ENCODE assay signal across 18 cellular contexts in the genomic region with DNA sequence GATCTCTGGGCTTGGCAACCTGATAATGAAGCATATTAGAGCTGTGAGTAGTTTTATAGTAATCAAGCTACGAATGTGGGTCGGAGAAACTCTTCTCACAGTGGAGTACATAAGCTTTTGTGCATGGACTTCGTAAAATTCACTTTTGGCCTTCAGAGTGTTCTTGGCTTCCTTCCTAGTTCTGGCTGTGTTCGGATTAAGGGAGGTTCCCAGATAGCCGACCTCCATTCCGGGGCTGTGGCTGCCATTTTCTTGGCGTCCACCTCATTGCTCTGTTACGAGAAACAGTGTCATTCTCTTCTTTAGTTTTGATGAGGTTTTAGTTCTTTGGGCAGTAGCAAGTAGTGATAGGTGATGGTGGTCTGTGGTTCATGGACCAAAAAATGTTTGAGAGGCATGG. TPM values are rescaled to one million over a fixed set of nuclear protein-coding genes. Genes with fewer than 3 reads are reported as not detected.
DNase-seq lines count a peak whose midpoint lies in the region; ATAC-seq and TF ChIP-seq lines count a peak whose summit lies in the region.
"Had no signal": no experiment of that assay in that cellular context is flagged by ENCODE, and none has a peak within 500 bp of the region (broad histone marks: within the 10 kb centered on the region; RNA-seq: fewer than 3 reads in every experiment).

No MANE protein-coding gene starts in this region.

- H2BK5ac ChIP-seq in mesenchymal stem cell (ENCODE audit: low read depth, low read length, poor library complexity, severe bottlenecking): no peak overlapping the region

- TF ChIP-seq EP300 in SK-N-SH (IDR thresholded peaks at IDR 0.05; ENCODE audit: borderline replicate concordance in 1 of 2, low read depth in 1 of 2, low read length in 1 of 2): no peak

- in situ Hi-C loops in brain microvascular endothelial cell (cut with HindIII; ENCODE audit: low pct_ligation_motif_present, low sequenced_read_pairs): no loop called here

- no peak overlapping the region for H3K4ac ChIP-seq in mesenchymal stem cell (ENCODE audit: low read depth in 1 of 2, low read length in 2 of 2)

- H3K27ac Mint-ChIP-seq in dendritic cell treated with granulocyte-macrophage colony-stimulating factor and Interleukin-4, amounts not matched to agents 40 ng/mL and 50 ng/mL, for 4 days: peak overlapping the region; percentile 6
- no peak overlapping the region for H3K27ac Mint-ChIP-seq in endodermal cell
- H3K27ac Mint-ChIP-seq: CD14-positive monocyte, HFFc6 had no signal

- intact Hi-C loops in dendritic cell treated with granulocyte-macrophage colony-stimulating factor and Interleukin-4, amounts not matched to agents 40 ng/mL and 50 ng/mL, for 4 days (cut with micrococcal nuclease): no loop called here
- intact Hi-C loops in heart right ventricle (cut with DNase I): no loop called here
- intact Hi-C loops in testis (cut with DNase I; ENCODE audit: low total_unique reads): no loop called here

- H3K23ac ChIP-seq in mesenchymal stem cell (ENCODE audit: low read length in 2 of 2): no peak overlapping the region

- H3K9ac ChIP-seq in mesenchymal stem cell (ENCODE audit: low read length): peak overlapping the region; percentile 7
- H3K9ac ChIP-seq in SK-N-SH: no peak overlapping the region
- H3K9ac ChIP-seq in endodermal cell (ENCODE audit: extremely low read depth, low read length, poor library complexity, severe bottlenecking): no peak overlapping the region

- no peak overlapping the region for H3K4me3 Mint-ChIP-seq in dendritic cell treated with granulocyte-macrophage colony-stimulating factor and Interleukin-4, amounts not matched to agents 40 ng/mL and 50 ng/mL, for 4 days
- no peak overlapping the region for H3K4me3 Mint-ChIP-seq in endodermal cell
- H3K4me3 Mint-ChIP-seq: CD14-positive monocyte, HFFc6 had no signal

- no peaks in the 10 kb centered on the region for H3K36me3 ChIP-seq in heart right ventricle
- H3K36me3 ChIP-seq in mesenchymal stem cell (ENCODE audit: control insufficient read depth in 1 of 2, insufficient read depth in 2 of 2, low read depth in 1 of 2, low read length in 2 of 2): no peaks in the 10 kb centered on the region
- H3K36me3 ChIP-seq in testis (ENCODE audit: low read depth, missing control alignments): no peaks in the 10 kb centered on the region
- no peaks in the 10 kb centered on the region for H3K36me3 ChIP-seq in brain microvascular endothelial cell (replicated peaks)
- peaks cover 0 to 2% of the 10 kb centered on the region in 2 experiments for H3K36me3 ChIP-seq in SK-N-SH (replicated peaks in 1 of 2; ENCODE audit: control insufficient read depth in 1 of 2, insufficient read depth in 2 of 2, low read length in 1 of 2)
- peaks cover 7% of the 10 kb centered on the region for H3K36me3 ChIP-seq in endodermal cell (ENCODE audit: control insufficient read depth, insufficient read depth, low read length)

- TF ChIP-seq CTCF in heart right ventricle (IDR thresholded peaks at IDR 0.05) (no peak), testis (IDR thresholded peaks at IDR 0.05) (no peak), brain microvascular endothelial cell (IDR thresholded peaks at IDR 0.05; ENCODE audit: low read depth, low read length, missing control alignments) (no peak), SK-N-SH (IDR thresholded peaks at IDR 0.05) (no peak), endodermal cell (conservative IDR thresholded peaks at IDR 0.05) (no peak)

- H3K18ac ChIP-seq in mesenchymal stem cell (ENCODE audit: low read depth in 1 of 2, low read length in 2 of 2): no peak overlapping the region

- TF ChIP-seq POLR2A in testis (IDR thresholded peaks at IDR 0.05): no peak

- peak overlapping the region; percentile 75 for H4K91ac ChIP-seq in mesenchymal stem cell (ENCODE audit: low read length)

- no peak for TF ChIP-seq RAD21 in SK-N-SH (IDR thresholded peaks at IDR 0.05; ENCODE audit: low read length)

- H2AFZ ChIP-seq in mesenchymal stem cell (ENCODE audit: low read depth, low read length): no peak overlapping the region
- no peak overlapping the region for H2AFZ ChIP-seq in SK-N-SH (ENCODE audit: low read depth)
- H2AFZ ChIP-seq: PC-9 had no signal

- H3K27ac ChIP-seq in heart right ventricle (peak overlapping the region in 3 of 10 donors; percentile 8 to 38 (median 17)), mesenchymal stem cell (ENCODE audit: low read length, poor library complexity, severe bottlenecking) (no peak overlapping the region), testis (peak overlapping the region; percentile 59 to 65), brain microvascular endothelial cell (no peak overlapping the region), SK-N-SH (ENCODE audit: low read depth in 2 of 2, low read length in 1 of 2) (no peak overlapping the region), endodermal cell (ENCODE audit: low read depth, low read length) (no peak overlapping the region)
- H3K27ac ChIP-seq: HL-60, PC-9 had no signal

- H3K9me3 ChIP-seq in heart right ventricle (no peaks in the 10 kb centered on the region), mesenchymal stem cell (ENCODE audit: control insufficient read depth, low read length) (no peaks in the 10 kb centered on the region), testis (no peaks in the 10 kb centered on the region), SK-N-SH (no peaks in the 10 kb centered on the region), endodermal cell (ENCODE audit: control insufficient read depth, low read length) (no peaks in the 10 kb centered on the region)

- no peak overlapping the region for H2BK12ac ChIP-seq in mesenchymal stem cell (ENCODE audit: low read length in 2 of 2)

- H3K9me3 Mint-ChIP-seq in dendritic cell treated with granulocyte-macrophage colony-stimulating factor and Interleukin-4, amounts not matched to agents 40 ng/mL and 50 ng/mL, for 4 days: no peaks in the 10 kb centered on the region
- H3K9me3 Mint-ChIP-seq in endodermal cell: no peaks in the 10 kb centered on the region
- H3K9me3 Mint-ChIP-seq: CD14-positive monocyte, HFFc6 had no signal

- H2BK120ac ChIP-seq in mesenchymal stem cell (ENCODE audit: low read depth, low read length): no peak overlapping the region

- peaks cover 97% of the 10 kb centered on the region for H3K79me2 ChIP-seq in SK-N-SH (ENCODE audit: insufficient read depth)

- no peaks in the 10 kb centered on the region for H3F3A ChIP-seq in SK-N-SH (replicated peaks; ENCODE audit: insufficient read depth)

- H4K8ac ChIP-seq in mesenchymal stem cell (ENCODE audit: low read length): peak overlapping the region; percentile 41

- peaks cover 7% of the 10 kb centered on the region for H3K36me3 Mint-ChIP-seq in dendritic cell treated with granulocyte-macrophage colony-stimulating factor and Interleukin-4, amounts not matched to agents 40 ng/mL and 50 ng/mL, for 4 days (ENCODE audit: low read depth)
- H3K36me3 Mint-ChIP-seq in endodermal cell (ENCODE audit: low read depth): peaks cover 6% of the 10 kb centered on the region

- H3K9me2 ChIP-seq in SK-N-SH: no peaks in the 10 kb centered on the region

- no peak for DNase-seq in heart right ventricle
- DNase-seq in mesenchymal stem cell: no peak
- DNase-seq in testis: peak; percentile 67
- no peak for DNase-seq in brain microvascular endothelial cell
- no peak for DNase-seq in SK-N-SH
- no peak for DNase-seq in endodermal cell
- DNase-seq: DMS 273 treated with DMSO at 0.1 percent for 48 hours, DND-41, HFFc6, IMR-90, NCI-H1436, NCI-H1930, NCI-H345, NCI-H526, PC-9 had no signal

- peaks cover 10% of the 10 kb centered on the region for H3K79me1 ChIP-seq in mesenchymal stem cell (replicated peaks; ENCODE audit: low read length, poor library complexity, severe bottlenecking)

- no peak overlapping the region for H3K14ac ChIP-seq in mesenchymal stem cell (ENCODE audit: low read length in 2 of 2)

- H3K27me3 Mint-ChIP-seq in dendritic cell treated with granulocyte-macrophage colony-stimulating factor and Interleukin-4, amounts not matched to agents 40 ng/mL and 50 ng/mL, for 4 days: no peaks in the 10 kb centered on the region
- no peaks in the 10 kb centered on the region for H3K27me3 Mint-ChIP-seq in endodermal cell (ENCODE audit: insufficient read depth)

- H3K27me3 ChIP-seq in heart right ventricle (no peaks in the 10 kb centered on the region), mesenchymal stem cell (ENCODE audit: control insufficient read depth in 1 of 2, insufficient read depth in 1 of 2, low read length in 2 of 2) (no peaks in the 10 kb centered on the region), testis (no peaks in the 10 kb centered on the region), brain microvascular endothelial cell (replicated peaks) (no peaks in the 10 kb centered on the region), SK-N-SH (ENCODE audit: insufficient read depth) (no peaks in the 10 kb centered on the region), endodermal cell (ENCODE audit: control insufficient read depth, insufficient read depth, low read length, poor library complexity, severe bottlenecking) (no peaks in the 10 kb centered on the region)

- H3K4me2 ChIP-seq in mesenchymal stem cell (ENCODE audit: low read length, poor library complexity, severe bottlenecking) (no peak overlapping the region), SK-N-SH (no peak overlapping the region)
- H3K4me2 ChIP-seq: PC-9 had no signal

- CTCF ChIA-PET in SK-N-SH (lab: Yijun Ruan, JAX): interaction anchor here (0.9 kb wide), 1 partner anchor 10 kb away, joined by 4 read pairs; no protein-coding TSS in a partner anchor

- peak in 5 of 8 donors; percentile 28 to 57 (median 43) for ATAC-seq in heart right ventricle

- peaks cover 16% of the 10 kb centered on the region for H3K4me1 Mint-ChIP-seq in dendritic cell treated with granulocyte-macrophage colony-stimulating factor and Interleukin-4, amounts not matched to agents 40 ng/mL and 50 ng/mL, for 4 days (ENCODE audit: low read depth)
- H3K4me1 Mint-ChIP-seq in endodermal cell: no peaks in the 10 kb centered on the region

- WGBS in heart right ventricle, 2 donors: 37 to 39% methylated on average over 8 of the region's 8 CpGs
- WGBS in mesenchymal stem cell: 95% methylated on average over 8 of the region's 8 CpGs
- whole genome bisulfite sequencing in testis, 2 donors: 18 to 74% methylated on average over 8 of the region's 8 CpGs
- WGBS in SK-N-SH (ENCODE audit: low lambda C conversion rate): 93% methylated on average over 8 of the region's 8 CpGs
- 95 to 100% methylated on average over 4 to 8 of the region's 8 CpGs for WGBS in endodermal cell (ENCODE audit: insufficient coverage in 1 of 2, insufficient read length in 1 of 2), 2 experiments

- peaks cover 34% of the 10 kb centered on the region for H4K20me1 ChIP-seq in SK-N-SH (ENCODE audit: insufficient read depth)

- peaks cover 0 to 46% (median 18%) of the 10 kb centered on the region in 9 donors for H3K4me1 ChIP-seq in heart right ventricle
- peaks cover 1% of the 10 kb centered on the region for H3K4me1 ChIP-seq in mesenchymal stem cell (ENCODE audit: control insufficient read depth, insufficient read depth, low read depth, low read length)
- H3K4me1 ChIP-seq in testis: peaks cover 6% of the 10 kb centered on the region
- H3K4me1 ChIP-seq in SK-N-SH (ENCODE audit: control insufficient read depth in 1 of 2, insufficient read depth in 2 of 2, low read depth in 1 of 2, low read length in 1 of 2): peaks cover 0 to 5% of the 10 kb centered on the region in 2 experiments; a peak in 1 of 4 replicates
- peaks cover 2% of the 10 kb centered on the region for H3K4me1 ChIP-seq in endodermal cell (ENCODE audit: control insufficient read depth, insufficient read depth, low read length)

- POLR2A ChIA-PET in SK-N-SH (lab: Yijun Ruan, JAX): no interaction called here

- H3K4me3 ChIP-seq in heart right ventricle (peak overlapping the region in 1 of 10 donors; percentile 9), mesenchymal stem cell (ENCODE audit: insufficient read depth in 1 of 2, low read depth in 1 of 2, low read length in 2 of 2) (peak overlapping the region in 1 of 2 experiments; percentile 44), testis (no peak overlapping the region), brain microvascular endothelial cell (ENCODE audit: low read depth, low read length) (no peak overlapping the region), SK-N-SH (ENCODE audit: low read depth in 2 of 2, low read length in 1 of 2) (no peak overlapping the region), endodermal cell (ENCODE audit: low read length) (no peak overlapping the region)
- H3K4me3 ChIP-seq: PC-9 had no signal

- no peak overlapping the region for H2AK5ac ChIP-seq in mesenchymal stem cell (ENCODE audit: low read length, severe bottlenecking)

- H2BK15ac ChIP-seq in mesenchymal stem cell (ENCODE audit: low read depth, poor library complexity, severe bottlenecking): no peak overlapping the region

RNA-seq across cellular contexts. Expression of a gene that starts 26.3 kb away (rescaled TPM):
- total RNA-seq in heart right ventricle (100 to 1,000 TPM; 123 to 155 (median 140) TPM), testis (100 to 1,000 TPM; 119 to 158 TPM), endodermal cell (100 to 1,000 TPM; 123 to 137 TPM)
- polyA plus RNA-seq in heart right ventricle (100 to 1,000 TPM; 182 to 265 TPM), testis (ENCODE audit: insufficient read depth, low read depth, low replicate concordance) (116 TPM), SK-N-SH (2012; rRNA removed) (44.1 and 63.1 TPM in 2 replicates)
- 177 TPM for polyA plus RNA-seq in mesenchymal stem cell (2013, experiment 1 of 2)
- polyA plus RNA-seq in mesenchymal stem cell (2013, experiment 2 of 2): 183 TPM
- polyA plus RNA-seq in SK-N-SH (2012; cell fraction: cytosol; rRNA removed): 86.4 and 126 TPM in 2 replicates
- 17.2 and 18.0 TPM in 2 replicates for polyA plus RNA-seq in SK-N-SH (2012; cell fraction: nucleus; rRNA removed)
- 157 TPM for polyA plus RNA-seq in endodermal cell (2013, experiment 1 of 2)
- 138 TPM for polyA plus RNA-seq in endodermal cell (2013, experiment 2 of 2)

Comparison
In these comparisons a context has a peak if more than half of its experiments do, and no peak if none do; other contexts are left out.
1. H3K27ac ChIP-seq: peak in testis (2 of 2); none in mesenchymal stem cell (single experiment), brain microvascular endothelial cell (single experiment), SK-N-SH (0 of 2) and endodermal cell (single experiment).